ENCODE assay signal across 1 cellular context in genomic region chr13:99606322-99607089, GRCh38.
TF ChIP-seq lines count a peak whose summit lies in the region.

TSS of gene CLYBL (plus strand) at chr13:99606690.

TF ChIP-seq in HepG2, 621 proteins besides CTCF, POLR2A, EP300 and RAD21 (continued from another document and continues in another):
- peak; percentile 55; the same call in 1 of the 2 replicates for TF ChIP-seq ZBTB10 (CRISPR knock-in tag; IDR thresholded peaks at IDR 0.05; ENCODE audit: borderline replicate concordance)
- no peak for TF ChIP-seq ZFAT (CRISPR knock-in tag; conservative IDR thresholded peaks at IDR 0.05)
- peak; percentile 53; the same call in 1 of the 2 replicates for TF ChIP-seq ZBTB20 (CRISPR knock-in tag; IDR thresholded peaks at IDR 0.05; ENCODE audit: borderline replicate concordance, low read depth)
- peak; percentile 85 for TF ChIP-seq ZFY (CRISPR knock-in tag; IDR thresholded peaks at IDR 0.05)
- TF ChIP-seq, protein P1, sequence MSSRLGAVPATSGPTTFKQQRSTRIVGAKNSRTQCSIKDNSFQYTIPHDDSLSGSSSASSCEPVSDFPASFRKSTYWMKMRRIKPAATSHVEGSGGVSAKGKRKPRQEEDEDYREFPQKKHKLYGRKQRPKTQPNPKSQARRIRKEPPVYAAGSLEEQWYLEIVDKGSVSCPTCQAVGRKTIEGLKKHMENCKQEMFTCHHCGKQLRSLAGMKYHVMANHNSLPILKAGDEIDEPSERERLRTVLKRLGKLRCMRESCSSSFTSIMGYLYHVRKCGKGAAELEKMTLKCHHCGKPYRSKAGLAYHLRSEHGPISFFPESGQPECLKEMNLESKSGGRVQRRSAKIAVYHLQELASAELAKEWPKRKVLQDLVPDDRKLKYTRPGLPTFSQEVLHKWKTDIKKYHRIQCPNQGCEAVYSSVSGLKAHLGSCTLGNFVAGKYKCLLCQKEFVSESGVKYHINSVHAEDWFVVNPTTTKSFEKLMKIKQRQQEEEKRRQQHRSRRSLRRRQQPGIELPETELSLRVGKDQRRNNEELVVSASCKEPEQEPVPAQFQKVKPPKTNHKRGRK (CRISPR knock-in tag; IDR thresholded peaks at IDR 0.05): no peak
- TF ChIP-seq ZSCAN9 (CRISPR knock-in tag; IDR thresholded peaks at IDR 0.05; ENCODE audit: borderline replicate concordance): no peak
- TF ChIP-seq PRDM4 (CRISPR knock-in tag; IDR thresholded peaks at IDR 0.05; ENCODE audit: borderline replicate concordance): no peak
- TF ChIP-seq ZNF563 (CRISPR knock-in tag; IDR thresholded peaks at IDR 0.05): 0 out of 2 replicates have a peak, but pooled peaks have one; percentile 50
- TF ChIP-seq TSC22D2 (CRISPR knock-in tag; IDR thresholded peaks at IDR 0.05; ENCODE audit: borderline replicate concordance): peak; percentile 68; the same call in 1 of the 2 replicates
- TF ChIP-seq KAT7 (CRISPR knock-in tag; IDR thresholded peaks at IDR 0.05; ENCODE audit: borderline replicate concordance): peak; percentile 60; the same call in 1 of the 2 replicates
- peak; percentile 84 for TF ChIP-seq HOXA3 (CRISPR knock-in tag; IDR thresholded peaks at IDR 0.05)
- TF ChIP-seq NPAS2 (CRISPR knock-in tag; IDR thresholded peaks at IDR 0.05; ENCODE audit: borderline replicate concordance): no peak
- no peak for TF ChIP-seq CENPX (CRISPR knock-in tag; IDR thresholded peaks at IDR 0.05)
- TF ChIP-seq ZNF234 (CRISPR knock-in tag; conservative IDR thresholded peaks at IDR 0.05): peak; percentile 58; the same call in 1 of the 2 replicates
- no peak; the same call in 1 of the 2 replicates for TF ChIP-seq GATAD2A (CRISPR knock-in tag; IDR thresholded peaks at IDR 0.05)
- TF ChIP-seq ZNF33A (CRISPR knock-in tag; IDR thresholded peaks at IDR 0.05; ENCODE audit: borderline replicate concordance): no peak
- TF ChIP-seq, protein P2, sequence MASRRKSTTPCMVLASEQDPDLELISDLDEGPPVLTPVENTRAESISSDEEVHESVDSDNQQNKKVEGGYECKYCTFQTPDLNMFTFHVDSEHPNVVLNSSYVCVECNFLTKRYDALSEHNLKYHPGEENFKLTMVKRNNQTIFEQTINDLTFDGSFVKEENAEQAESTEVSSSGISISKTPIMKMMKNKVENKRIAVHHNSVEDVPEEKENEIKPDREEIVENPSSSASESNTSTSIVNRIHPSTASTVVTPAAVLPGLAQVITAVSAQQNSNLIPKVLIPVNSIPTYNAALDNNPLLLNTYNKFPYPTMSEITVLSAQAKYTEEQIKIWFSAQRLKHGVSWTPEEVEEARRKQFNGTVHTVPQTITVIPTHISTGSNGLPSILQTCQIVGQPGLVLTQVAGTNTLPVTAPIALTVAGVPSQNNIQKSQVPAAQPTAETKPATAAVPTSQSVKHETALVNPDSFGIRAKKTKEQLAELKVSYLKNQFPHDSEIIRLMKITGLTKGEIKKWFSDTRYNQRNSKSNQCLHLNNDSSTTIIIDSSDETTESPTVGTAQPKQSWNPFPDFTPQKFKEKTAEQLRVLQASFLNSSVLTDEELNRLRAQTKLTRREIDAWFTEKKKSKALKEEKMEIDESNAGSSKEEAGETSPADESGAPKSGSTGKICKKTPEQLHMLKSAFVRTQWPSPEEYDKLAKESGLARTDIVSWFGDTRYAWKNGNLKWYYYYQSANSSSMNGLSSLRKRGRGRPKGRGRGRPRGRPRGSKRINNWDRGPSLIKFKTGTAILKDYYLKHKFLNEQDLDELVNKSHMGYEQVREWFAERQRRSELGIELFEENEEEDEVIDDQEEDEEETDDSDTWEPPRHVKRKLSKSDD (CRISPR knock-in tag; IDR thresholded peaks at IDR 0.05; ENCODE audit: low read depth): 0 out of 2 replicates have a peak, but pooled peaks have one; percentile 62
- TF ChIP-seq ZBTB7A (CRISPR knock-in tag; IDR thresholded peaks at IDR 0.05): no peak
- TF ChIP-seq SMAD3 (CRISPR knock-in tag; IDR thresholded peaks at IDR 0.05): no peak
- TF ChIP-seq SETDB1 (CRISPR knock-in tag; IDR thresholded peaks at IDR 0.05; ENCODE audit: borderline replicate concordance): no peak
- TF ChIP-seq FOXA1 (IDR thresholded peaks at IDR 0.05): no peak
- TF ChIP-seq FOXA1 (CRISPR knock-in tag; IDR thresholded peaks at IDR 0.05): peak; percentile 27; the same call in 1 of the 2 replicates
- no peak for TF ChIP-seq JUND (CRISPR knock-in tag; IDR thresholded peaks at IDR 0.05)
- TF ChIP-seq MZF1 (CRISPR knock-in tag; IDR thresholded peaks at IDR 0.05; ENCODE audit: borderline replicate concordance): no peak
- TF ChIP-seq SNRNP70 (IDR thresholded peaks at IDR 0.05; ENCODE audit: low read depth, low read length): no peak
- TF ChIP-seq ZFP82 (CRISPR knock-in tag; IDR thresholded peaks at IDR 0.05; ENCODE audit: borderline replicate concordance): peak; percentile 66; the same call in 1 of the 2 replicates
- 0 out of 2 replicates have a peak, but pooled peaks have one; percentile 15 for TF ChIP-seq HCFC1 (IDR thresholded peaks at IDR 0.05; ENCODE audit: low read depth, low read length)
- no peak for TF ChIP-seq DMTF1 (CRISPR knock-in tag; IDR thresholded peaks at IDR 0.05)
- TF ChIP-seq, protein P3, sequence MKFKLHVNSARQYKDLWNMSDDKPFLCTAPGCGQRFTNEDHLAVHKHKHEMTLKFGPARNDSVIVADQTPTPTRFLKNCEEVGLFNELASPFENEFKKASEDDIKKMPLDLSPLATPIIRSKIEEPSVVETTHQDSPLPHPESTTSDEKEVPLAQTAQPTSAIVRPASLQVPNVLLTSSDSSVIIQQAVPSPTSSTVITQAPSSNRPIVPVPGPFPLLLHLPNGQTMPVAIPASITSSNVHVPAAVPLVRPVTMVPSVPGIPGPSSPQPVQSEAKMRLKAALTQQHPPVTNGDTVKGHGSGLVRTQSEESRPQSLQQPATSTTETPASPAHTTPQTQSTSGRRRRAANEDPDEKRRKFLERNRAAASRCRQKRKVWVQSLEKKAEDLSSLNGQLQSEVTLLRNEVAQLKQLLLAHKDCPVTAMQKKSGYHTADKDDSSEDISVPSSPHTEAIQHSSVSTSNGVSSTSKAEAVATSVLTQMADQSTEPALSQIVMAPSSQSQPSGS (CRISPR knock-in tag; IDR thresholded peaks at IDR 0.05): no peak
- peak; percentile 61; the same call in 1 of the 2 replicates for TF ChIP-seq NR2C2 (CRISPR knock-in tag; IDR thresholded peaks at IDR 0.05; ENCODE audit: borderline replicate concordance)
- TF ChIP-seq, protein P4, sequence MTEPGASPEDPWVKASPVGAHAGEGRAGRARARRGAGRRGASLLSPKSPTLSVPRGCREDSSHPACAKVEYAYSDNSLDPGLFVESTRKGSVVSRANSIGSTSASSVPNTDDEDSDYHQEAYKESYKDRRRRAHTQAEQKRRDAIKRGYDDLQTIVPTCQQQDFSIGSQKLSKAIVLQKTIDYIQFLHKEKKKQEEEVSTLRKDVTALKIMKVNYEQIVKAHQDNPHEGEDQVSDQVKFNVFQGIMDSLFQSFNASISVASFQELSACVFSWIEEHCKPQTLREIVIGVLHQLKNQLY (CRISPR knock-in tag; IDR thresholded peaks at IDR 0.05): peak; percentile 58; the same call in 1 of the 2 replicates
- no peak for TF ChIP-seq NFATC3 (CRISPR knock-in tag; IDR thresholded peaks at IDR 0.05)
- TF ChIP-seq ZNF264 (CRISPR knock-in tag; IDR thresholded peaks at IDR 0.05): no peak; the same call in 1 of the 2 replicates
- TF ChIP-seq, protein P5, sequence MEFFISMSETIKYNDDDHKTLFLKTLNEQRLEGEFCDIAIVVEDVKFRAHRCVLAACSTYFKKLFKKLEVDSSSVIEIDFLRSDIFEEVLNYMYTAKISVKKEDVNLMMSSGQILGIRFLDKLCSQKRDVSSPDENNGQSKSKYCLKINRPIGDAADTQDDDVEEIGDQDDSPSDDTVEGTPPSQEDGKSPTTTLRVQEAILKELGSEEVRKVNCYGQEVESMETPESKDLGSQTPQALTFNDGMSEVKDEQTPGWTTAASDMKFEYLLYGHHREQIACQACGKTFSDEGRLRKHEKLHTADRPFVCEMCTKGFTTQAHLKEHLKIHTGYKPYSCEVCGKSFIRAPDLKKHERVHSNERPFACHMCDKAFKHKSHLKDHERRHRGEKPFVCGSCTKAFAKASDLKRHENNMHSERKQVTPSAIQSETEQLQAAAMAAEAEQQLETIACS (CRISPR knock-in tag; IDR thresholded peaks at IDR 0.05): no peak; the same call in 1 of the 2 replicates
- no peak for TF ChIP-seq RFX5 (IDR thresholded peaks at IDR 0.05; ENCODE audit: low read depth, low read length)
- TF ChIP-seq AGO1 (IDR thresholded peaks at IDR 0.05; ENCODE audit: low read depth, low read length, poor library complexity, severe bottlenecking): no peak
- TF ChIP-seq NR2F6 (IDR thresholded peaks at IDR 0.05): peak; percentile 73
- TF ChIP-seq NR2F6 (CRISPR knock-in tag; IDR thresholded peaks at IDR 0.05): peak; percentile 72
- TF ChIP-seq KLF6 (CRISPR knock-in tag; IDR thresholded peaks at IDR 0.05): peak; percentile 84
- peak; percentile 15; the same call in 1 of the 2 replicates for TF ChIP-seq RARA (CRISPR knock-in tag; IDR thresholded peaks at IDR 0.05)
- TF ChIP-seq ZNF674 (CRISPR knock-in tag; IDR thresholded peaks at IDR 0.05; ENCODE audit: low read depth): no peak
- TF ChIP-seq ZNF256 (CRISPR knock-in tag; conservative IDR thresholded peaks at IDR 0.05): 0 out of 2 replicates have a peak, but pooled peaks have one; percentile 63
- 0 out of 2 replicates have a peak, but pooled peaks have one; percentile 72 for TF ChIP-seq ZNF670 (CRISPR knock-in tag; IDR thresholded peaks at IDR 0.05; ENCODE audit: borderline replicate concordance)
- TF ChIP-seq MAZ (IDR thresholded peaks at IDR 0.05; ENCODE audit: borderline replicate concordance, low read depth, low read length): peak; percentile 57; the same call in 1 of the 2 replicates
- peak; percentile 71 for TF ChIP-seq MAZ (CRISPR knock-in tag; IDR thresholded peaks at IDR 0.05; ENCODE audit: low read depth)
- TF ChIP-seq TP53 (CRISPR knock-in tag; conservative IDR thresholded peaks at IDR 0.05): no peak
- TF ChIP-seq, protein P6, sequence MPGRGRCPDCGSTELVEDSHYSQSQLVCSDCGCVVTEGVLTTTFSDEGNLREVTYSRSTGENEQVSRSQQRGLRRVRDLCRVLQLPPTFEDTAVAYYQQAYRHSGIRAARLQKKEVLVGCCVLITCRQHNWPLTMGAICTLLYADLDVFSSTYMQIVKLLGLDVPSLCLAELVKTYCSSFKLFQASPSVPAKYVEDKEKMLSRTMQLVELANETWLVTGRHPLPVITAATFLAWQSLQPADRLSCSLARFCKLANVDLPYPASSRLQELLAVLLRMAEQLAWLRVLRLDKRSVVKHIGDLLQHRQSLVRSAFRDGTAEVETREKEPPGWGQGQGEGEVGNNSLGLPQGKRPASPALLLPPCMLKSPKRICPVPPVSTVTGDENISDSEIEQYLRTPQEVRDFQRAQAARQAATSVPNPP (CRISPR knock-in tag; IDR thresholded peaks at IDR 0.05): peak; percentile 25; the same call in 1 of the 2 replicates
- no peak for TF ChIP-seq TMF1 (CRISPR knock-in tag; IDR thresholded peaks at IDR 0.05; ENCODE audit: low read depth)
